1 cellular context compared by ENCODE assay signal in genomic region chr15:55196011-55196410, GRCh38.
TF ChIP-seq lines count a peak whose summit lies in the region.

No MANE protein-coding gene starts in this region.

TF ChIP-seq in GM23338, 12 proteins besides CTCF, POLR2A, EP300 and RAD21 (continued from another document):
- TF ChIP-seq ZNF462 (CRISPR knock-in tag; IDR thresholded peaks at IDR 0.05), result no peak
- no peak for TF ChIP-seq ZNF114 (CRISPR knock-in tag; IDR thresholded peaks at IDR 0.05)
- no peak for TF ChIP-seq ZNF331 (CRISPR knock-in tag; IDR thresholded peaks at IDR 0.05; ENCODE audit: low read depth)
- no peak for TF ChIP-seq CREB1 (CRISPR knock-in tag; IDR thresholded peaks at IDR 0.05; ENCODE audit: low read depth)
- no peak for TF ChIP-seq STAT1 (IDR thresholded peaks at IDR 0.05; ENCODE audit: unreplicated experiment)
- TF ChIP-seq EZH2 (IDR thresholded peaks at IDR 0.05; ENCODE audit: low read depth, unreplicated experiment), result no peak
- no peak for TF ChIP-seq ETS1 (IDR thresholded peaks at IDR 0.05)
- no peak for TF ChIP-seq JUNB (IDR thresholded peaks at IDR 0.05; ENCODE audit: unreplicated experiment)
- no peak for TF ChIP-seq EZH2phosphoT487 (IDR thresholded peaks at IDR 0.05; ENCODE audit: unreplicated experiment)
